ENCODE assay signal across 15 cellular contexts in genomic region chr11:66192181-66192888, GRCh38.
DNase-seq lines count a peak whose midpoint lies in the region; ATAC-seq and TF ChIP-seq lines count a peak whose summit lies in the region.
"Had no signal": no experiment of that assay in that cellular context is flagged by ENCODE, and none has a peak within 500 bp of the region (broad histone marks: within the 10 kb centered on the region; RNA-seq: fewer than 3 reads in every experiment).

No MANE protein-coding gene starts in this region.

- DNase-seq in NCI-H82 (lab: John Stamatoyannopoulos, UW), result peak; percentile 12
- DNase-seq in NCI-H82 treated with DMSO at 0.1 percent for 48 hours (lab: John Stamatoyannopoulos, UW; ENCODE audit: unreplicated experiment), result no peak
- peak; percentile 30 for DNase-seq in left cardiac atrium
- DNase-seq in stimulated activated effector memory CD8-positive, alpha-beta T cell treated with anti-CD3 and anti-CD28 coated beads, Interleukin-12 subunit alpha, Interleukin-12 subunit beta, amount 100 ng/mL, for 72 hours (ENCODE audit: low spot score in 2 of 2), result no peak
- no peak for DNase-seq in NCI-H2107 treated with DMSO at 0.1 percent for 48 hours (lab: John Stamatoyannopoulos, UW; ENCODE audit: unreplicated experiment)
- DNase-seq: activated CD4-positive, alpha-beta T cell treated with anti-CD3 and anti-CD28 coated beads for 1 hour; CD4-positive, alpha-beta memory T cell; NCI-H2029; NCI-H526 treated with DMSO at 0.1 percent for 48 hours; Peyer's patch; stimulated activated CD4-positive, alpha-beta T cell treated with anti-CD3 and anti-CD28 coated beads, Interleukin-12 subunit alpha, Interleukin-12 subunit beta, amount 100 ng/mL, for 4 hours; T-cell had no signal

- no peak overlapping the region for H3K4me3 Mint-ChIP-seq in activated T-helper 17 cell treated with anti-CD3 and anti-CD28 coated beads, Interleukin-2, amount 50 U/mL, for 72 hours
- no peak overlapping the region for H3K4me3 Mint-ChIP-seq in stimulated activated effector memory CD8-positive, alpha-beta T cell treated with anti-CD3 and anti-CD28 coated beads, Interleukin-12 subunit alpha, Interleukin-12 subunit beta, amount 100 ng/mL, for 72 hours
- H3K4me3 Mint-ChIP-seq: CD4-positive, alpha-beta memory T cell; T-cell had no signal

- peaks cover 58% of the 10 kb centered on the region for H3K36me3 Mint-ChIP-seq in activated T-helper 17 cell treated with anti-CD3 and anti-CD28 coated beads, Interleukin-2, amount 50 U/mL, for 72 hours (ENCODE audit: low read depth)
- H3K36me3 Mint-ChIP-seq in stimulated activated effector memory CD8-positive, alpha-beta T cell treated with anti-CD3 and anti-CD28 coated beads, Interleukin-12 subunit alpha, Interleukin-12 subunit beta, amount 100 ng/mL, for 72 hours, result peaks cover 39% of the 10 kb centered on the region

- H3K4me1 Mint-ChIP-seq in activated T-helper 17 cell treated with anti-CD3 and anti-CD28 coated beads, Interleukin-2, amount 50 U/mL, for 72 hours, result peaks cover 9% of the 10 kb centered on the region
- H3K4me1 Mint-ChIP-seq in stimulated activated effector memory CD8-positive, alpha-beta T cell treated with anti-CD3 and anti-CD28 coated beads, Interleukin-12 subunit alpha, Interleukin-12 subunit beta, amount 100 ng/mL, for 72 hours, result peaks cover 23% of the 10 kb centered on the region

- intact Hi-C loops in left cardiac atrium (cut with DNase I), result no loop called here

- ATAC-seq in activated T-helper 17 cell treated with anti-CD3 and anti-CD28 coated beads, Interleukin-2, amount 50 U/mL, for 72 hours (replicated peaks), result no peak
- peak; percentile 80 to 87 for ATAC-seq in left cardiac atrium
- no peak for ATAC-seq in stimulated activated effector memory CD8-positive, alpha-beta T cell treated with anti-CD3 and anti-CD28 coated beads, Interleukin-12 subunit alpha, Interleukin-12 subunit beta, amount 100 ng/mL, for 72 hours
- no peak for ATAC-seq in GM18505 (IDR thresholded peaks at IDR 0.05; ENCODE audit: unreplicated experiment)
- no peak for ATAC-seq in GM19455 (IDR thresholded peaks at IDR 0.05; ENCODE audit: unreplicated experiment)
- ATAC-seq: T-cell had no signal

- TF ChIP-seq POLR2A in GM18505 (IDR thresholded peaks at IDR 0.05; ENCODE audit: borderline replicate concordance, extremely low read depth, insufficient read depth, insufficient read length), result no peak

- no peaks in the 10 kb centered on the region for H3K9me3 Mint-ChIP-seq in activated T-helper 17 cell treated with anti-CD3 and anti-CD28 coated beads, Interleukin-2, amount 50 U/mL, for 72 hours
- no peaks in the 10 kb centered on the region for H3K9me3 Mint-ChIP-seq in stimulated activated effector memory CD8-positive, alpha-beta T cell treated with anti-CD3 and anti-CD28 coated beads, Interleukin-12 subunit alpha, Interleukin-12 subunit beta, amount 100 ng/mL, for 72 hours
- H3K9me3 Mint-ChIP-seq: T-cell had no signal

- no peaks in the 10 kb centered on the region for H3K27me3 Mint-ChIP-seq in activated T-helper 17 cell treated with anti-CD3 and anti-CD28 coated beads, Interleukin-2, amount 50 U/mL, for 72 hours
- H3K27me3 Mint-ChIP-seq: CD4-positive, alpha-beta memory T cell; T-cell had no signal

- peak overlapping the region; percentile 62 for H3K27ac Mint-ChIP-seq in activated T-helper 17 cell treated with anti-CD3 and anti-CD28 coated beads, Interleukin-2, amount 50 U/mL, for 72 hours
- H3K27ac Mint-ChIP-seq in stimulated activated effector memory CD8-positive, alpha-beta T cell treated with anti-CD3 and anti-CD28 coated beads, Interleukin-12 subunit alpha, Interleukin-12 subunit beta, amount 100 ng/mL, for 72 hours, result peak overlapping the region; percentile 80

Comparison
In these comparisons a context has a peak if more than half of its experiments do, and no peak if none do; other contexts are left out.
1. DNase-seq: peak in NCI-H82 (single experiment) and left cardiac atrium (single experiment); none in NCI-H82 treated with DMSO at 0.1 percent for 48 hours (single experiment), stimulated activated effector memory CD8-positive, alpha-beta T cell treated with anti-CD3 and anti-CD28 coated beads, Interleukin-12 subunit alpha, Interleukin-12 subunit beta, amount 100 ng/mL, for 72 hours (0 of 2) and NCI-H2107 treated with DMSO at 0.1 percent for 48 hours (single experiment).
2. ATAC-seq: peak in left cardiac atrium (2 of 2); none in activated T-helper 17 cell treated with anti-CD3 and anti-CD28 coated beads, Interleukin-2, amount 50 U/mL, for 72 hours (single experiment), stimulated activated effector memory CD8-positive, alpha-beta T cell treated with anti-CD3 and anti-CD28 coated beads, Interleukin-12 subunit alpha, Interleukin-12 subunit beta, amount 100 ng/mL, for 72 hours (single experiment), GM18505 (single experiment) and GM19455 (single experiment).